ENCODE assay signal across 12 cellular contexts in the genomic region with DNA sequence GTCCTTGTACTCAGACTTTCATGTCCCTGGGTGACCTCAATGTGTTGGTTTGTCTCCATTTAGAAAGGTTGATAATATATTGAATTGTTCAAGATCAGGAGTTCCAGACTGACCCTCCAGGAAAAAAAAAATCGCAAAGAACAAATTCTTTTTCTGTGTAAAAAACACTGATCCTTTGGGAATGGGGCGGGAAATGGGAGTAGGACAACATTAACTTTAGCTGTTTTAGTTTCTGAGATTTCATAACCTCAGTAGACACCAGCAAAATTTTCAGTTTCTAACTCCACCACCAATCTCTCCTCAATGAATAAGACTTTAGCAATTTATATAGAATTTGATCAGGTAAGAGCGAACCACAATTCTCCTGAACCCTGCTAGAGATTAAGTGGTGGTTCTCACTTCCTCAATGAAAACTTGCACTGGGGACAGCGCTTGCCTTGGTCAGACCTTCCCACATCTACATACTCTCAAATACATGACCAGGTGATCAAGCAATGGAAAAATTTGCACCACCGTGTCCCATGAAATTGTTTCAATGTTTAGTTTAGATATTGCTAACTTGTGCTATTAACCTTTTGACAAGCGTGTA.
DNase-seq lines count a peak whose midpoint lies in the region; ATAC-seq and TF ChIP-seq lines count a peak whose summit lies in the region.
"Had no signal": no experiment of that assay in that cellular context is flagged by ENCODE, and none has a peak within 500 bp of the region (broad histone marks: within the 10 kb centered on the region; RNA-seq: fewer than 3 reads in every experiment).

No MANE protein-coding gene starts in this region.

- H3K27me3 Mint-ChIP-seq in chondrocyte (ENCODE audit: low read depth) (peaks cover 1% of the 10 kb centered on the region), endodermal cell (ENCODE audit: insufficient read depth) (no peaks in the 10 kb centered on the region)
- H3K27me3 Mint-ChIP-seq in effector memory CD8-positive, alpha-beta T cell = peaks cover 0 to 12% of the 10 kb centered on the region in 2 donors
- H3K27me3 Mint-ChIP-seq: activated B cell treated with CpG ODN at 0.5 μM for 24 hours had no signal

- no peaks in the 10 kb centered on the region for H4K20me1 ChIP-seq in BLaER1

- H3K4me3 ChIP-seq in BLaER1 (no peak overlapping the region), rectal smooth muscle tissue (ENCODE audit: low read length) (no peak overlapping the region), endodermal cell (ENCODE audit: low read length) (no peak overlapping the region)
- H3K4me3 ChIP-seq: dorsolateral prefrontal cortex had no signal

- no peaks in the 10 kb centered on the region for H3K9me3 Mint-ChIP-seq in chondrocyte (ENCODE audit: low read depth)
- H3K9me3 Mint-ChIP-seq in endodermal cell = no peaks in the 10 kb centered on the region
- H3K9me3 Mint-ChIP-seq in effector memory CD8-positive, alpha-beta T cell = no peaks in the 10 kb centered on the region
- H3K9me3 Mint-ChIP-seq: activated B cell treated with CpG ODN at 0.5 μM for 24 hours had no signal

- TF ChIP-seq CTCF in GM20000 (IDR thresholded peaks at IDR 0.05; ENCODE audit: extremely low read depth, missing control alignments) (no peak), chondrocyte (IDR thresholded peaks at IDR 0.05) (no peak), endodermal cell (conservative IDR thresholded peaks at IDR 0.05) (no peak)

- ATAC-seq in effector memory CD8-positive, alpha-beta T cell (replicated peaks) = no peak
- ATAC-seq in GM19328 (IDR thresholded peaks at IDR 0.05; ENCODE audit: unreplicated experiment) = no peak

- H3K36me3 Mint-ChIP-seq in chondrocyte (ENCODE audit: low read depth) (no peaks in the 10 kb centered on the region), endodermal cell (ENCODE audit: low read depth) (no peaks in the 10 kb centered on the region)
- no peaks in the 10 kb centered on the region for H3K36me3 Mint-ChIP-seq in effector memory CD8-positive, alpha-beta T cell (ENCODE audit: insufficient read depth)

- H3K27ac Mint-ChIP-seq in chondrocyte (ENCODE audit: unreplicated experiment) (peak overlapping the region; percentile 83), endodermal cell (no peak overlapping the region)
- H3K27ac Mint-ChIP-seq in effector memory CD8-positive, alpha-beta T cell = no peak overlapping the region
- H3K27ac Mint-ChIP-seq: activated B cell treated with CpG ODN at 0.5 μM for 24 hours had no signal

- H3K4me1 Mint-ChIP-seq in chondrocyte (ENCODE audit: low read depth) (peaks cover 33% of the 10 kb centered on the region), endodermal cell (peaks cover 16% of the 10 kb centered on the region)
- no peaks in the 10 kb centered on the region for H3K4me1 Mint-ChIP-seq in effector memory CD8-positive, alpha-beta T cell (ENCODE audit: low read depth in 2 of 2)
- H3K4me1 Mint-ChIP-seq: activated B cell treated with CpG ODN at 0.5 μM for 24 hours had no signal

- H3K27ac ChIP-seq in BLaER1 = no peak overlapping the region
- H3K27ac ChIP-seq in rectal smooth muscle tissue (ENCODE audit: low read depth, low read length) = peak overlapping the region; percentile 74
- H3K27ac ChIP-seq in endodermal cell (ENCODE audit: low read depth, low read length) = no peak overlapping the region

- H3K27me3 ChIP-seq in BLaER1 (no peaks in the 10 kb centered on the region), rectal smooth muscle tissue (ENCODE audit: control insufficient read depth, insufficient read depth, low read length) (no peaks in the 10 kb centered on the region), endodermal cell (ENCODE audit: control insufficient read depth, insufficient read depth, low read length, poor library complexity, severe bottlenecking) (no peaks in the 10 kb centered on the region)
- H3K27me3 ChIP-seq: dorsolateral prefrontal cortex had no signal

- DNase-seq in GM20000 (ENCODE audit: low spot score) (peak; percentile 4), chondrocyte (ENCODE audit: low spot score) (no peak), endodermal cell (no peak), nucleus accumbens (lab: John Stamatoyannopoulos, UW) (no peak)
- DNase-seq in effector memory CD8-positive, alpha-beta T cell = no peak
- DNase-seq: activated B cell treated with CpG ODN at 0.5 μM for 24 hours, dorsolateral prefrontal cortex, GF-D8, NCI-H345 had no signal

- H3K36me3 ChIP-seq in BLaER1 (no peaks in the 10 kb centered on the region), rectal smooth muscle tissue (ENCODE audit: control insufficient read depth, insufficient read depth, low read length) (no peaks in the 10 kb centered on the region), endodermal cell (ENCODE audit: control insufficient read depth, insufficient read depth, low read length) (no peaks in the 10 kb centered on the region)

- 78 to 97% methylated on average over 1 to 5 of the region's 6 CpGs for WGBS in endodermal cell (ENCODE audit: insufficient coverage in 1 of 2, insufficient read length in 1 of 2), 2 experiments

- peaks cover 33% of the 10 kb centered on the region for H3K4me1 ChIP-seq in BLaER1
- H3K4me1 ChIP-seq in rectal smooth muscle tissue (ENCODE audit: control insufficient read depth, insufficient read depth, low read length) = peaks cover 41% of the 10 kb centered on the region
- peaks cover 9% of the 10 kb centered on the region for H3K4me1 ChIP-seq in endodermal cell (ENCODE audit: control insufficient read depth, insufficient read depth, low read length)

- H3K4me2 ChIP-seq in BLaER1 = peak overlapping the region; percentile 67

- H3K9ac ChIP-seq in BLaER1 (no peak overlapping the region), rectal smooth muscle tissue (ENCODE audit: low read length) (no peak overlapping the region), endodermal cell (ENCODE audit: extremely low read depth, low read length, poor library complexity, severe bottlenecking) (no peak overlapping the region)

- H3K4me3 Mint-ChIP-seq in chondrocyte (ENCODE audit: unreplicated experiment) = no peak overlapping the region
- no peak overlapping the region for H3K4me3 Mint-ChIP-seq in endodermal cell
- no peak overlapping the region for H3K4me3 Mint-ChIP-seq in effector memory CD8-positive, alpha-beta T cell
- H3K4me3 Mint-ChIP-seq: activated B cell treated with CpG ODN at 0.5 μM for 24 hours had no signal

- no peaks in the 10 kb centered on the region for H3K9me3 ChIP-seq in BLaER1
- no peaks in the 10 kb centered on the region for H3K9me3 ChIP-seq in endodermal cell (ENCODE audit: control insufficient read depth, low read length)
